In genomic region chr3:14455571-14456317, GRCh38 we compare ENCODE assay signal across 20 cellular contexts. TPM values are rescaled to one million over a fixed set of nuclear protein-coding genes. Genes with fewer than 3 reads are reported as not detected.
A peak's percentile ranks its signal among the peaks of the same experiment; 100 is the strongest.
DNase-seq lines count a peak whose midpoint lies in the region; ATAC-seq and TF ChIP-seq lines count a peak whose summit lies in the region.
"Had no signal": no experiment of that assay in that cellular context is flagged by ENCODE, and none has a peak within 500 bp of the region (broad histone marks: within the 10 kb centered on the region; RNA-seq: fewer than 3 reads in every experiment).

No MANE protein-coding gene starts in this region.

- POLR2A ChIA-PET in Caco-2 (lab: Charles Lee) = no interaction called here

- H3K9me3 Mint-ChIP-seq in Calu3 (ENCODE audit: low read depth, unreplicated experiment) = no peaks in the 10 kb centered on the region
- H3K9me3 Mint-ChIP-seq in central memory CD8-positive, alpha-beta T cell = no peaks in the 10 kb centered on the region
- H3K9me3 Mint-ChIP-seq in Caco-2 (ENCODE audit: unreplicated experiment) = no peaks in the 10 kb centered on the region

- TF ChIP-seq CTCF in Calu3 (IDR thresholded peaks at IDR 0.05; ENCODE audit: unreplicated experiment) (no peak), prostate gland (IDR thresholded peaks at IDR 0.05) (no peak), Caco-2 (IDR thresholded peaks at IDR 0.05; ENCODE audit: insufficient read depth in 1 of 2, low read depth in 1 of 2, low read length in 1 of 2, severe bottlenecking in 1 of 2, unreplicated experiment in 1 of 2) (no peak)

- no peak overlapping the region for H3K4ac ChIP-seq in mesenchymal stem cell (ENCODE audit: low read depth in 1 of 2, low read length in 2 of 2)

- H3K36me3 Mint-ChIP-seq in Calu3 (ENCODE audit: insufficient read depth, unreplicated experiment) (peaks cover 68% of the 10 kb centered on the region), Caco-2 (ENCODE audit: insufficient read depth, unreplicated experiment) (peaks cover 67% of the 10 kb centered on the region)
- H3K36me3 Mint-ChIP-seq in central memory CD8-positive, alpha-beta T cell (ENCODE audit: insufficient read depth) = peaks cover 21% of the 10 kb centered on the region

- H2BK5ac ChIP-seq in mesenchymal stem cell (ENCODE audit: low read depth, low read length, poor library complexity, severe bottlenecking) = no peak overlapping the region

- no peak overlapping the region for H3K18ac ChIP-seq in mesenchymal stem cell (ENCODE audit: low read depth in 1 of 2, low read length in 2 of 2)

- no peak overlapping the region for H3K23ac ChIP-seq in mesenchymal stem cell (ENCODE audit: low read length in 2 of 2)

- no peak overlapping the region for H3K4me3 ChIP-seq in prostate gland
- no peak overlapping the region for H3K4me3 ChIP-seq in mesenchymal stem cell (ENCODE audit: insufficient read depth in 1 of 2, low read depth in 1 of 2, low read length in 2 of 2)
- H3K4me3 ChIP-seq in Caco-2 (ENCODE audit: low read depth, low read length) = no peak overlapping the region
- H3K4me3 ChIP-seq: dorsolateral prefrontal cortex, GM12878, left lung, mucosa of descending colon had no signal

- H3K36me3 ChIP-seq in prostate gland = no peaks in the 10 kb centered on the region
- H3K36me3 ChIP-seq in mesenchymal stem cell (ENCODE audit: control insufficient read depth in 1 of 2, insufficient read depth in 2 of 2, low read depth in 1 of 2, low read length in 2 of 2) = peaks cover 33 to 65% of the 10 kb centered on the region in 2 experiments
- peaks cover 8% of the 10 kb centered on the region for H3K36me3 ChIP-seq in Caco-2 (ENCODE audit: control insufficient read depth, insufficient read depth, low read length)

- H3K27ac ChIP-seq in prostate gland = no peak overlapping the region
- no peak overlapping the region for H3K27ac ChIP-seq in mesenchymal stem cell (ENCODE audit: low read length, poor library complexity, severe bottlenecking)
- H3K27ac ChIP-seq: HL-60, left lung had no signal

- H3K9me3 ChIP-seq in prostate gland (no peaks in the 10 kb centered on the region), mesenchymal stem cell (ENCODE audit: control insufficient read depth, low read length) (no peaks in the 10 kb centered on the region), Caco-2 (no peaks in the 10 kb centered on the region)
- H3K9me3 ChIP-seq: left lung, mucosa of descending colon had no signal

- no peak overlapping the region for H4K91ac ChIP-seq in mesenchymal stem cell (ENCODE audit: low read length)

- H2AK5ac ChIP-seq in mesenchymal stem cell (ENCODE audit: low read length, severe bottlenecking) = no peak overlapping the region

- no peak overlapping the region for H2AFZ ChIP-seq in mesenchymal stem cell (ENCODE audit: low read depth, low read length)

- H2BK120ac ChIP-seq in mesenchymal stem cell (ENCODE audit: low read depth, low read length) = no peak overlapping the region

- intact Hi-C loops in Calu3 (cut with micrococcal nuclease; ENCODE audit: unreplicated experiment) = no loop called here
- intact Hi-C loops in prostate gland (cut with DNase I) = loop anchor here (10.0 kb wide), 1 partner anchor 331 kb away; the partner anchor contains the start of genes CHCHD4 and TMEM43
- intact Hi-C loops in Caco-2 (cut with micrococcal nuclease; ENCODE audit: unreplicated experiment) = no loop called here

- TF ChIP-seq POLR2A in prostate gland (IDR thresholded peaks at IDR 0.05) = no peak

- H3K27me3 Mint-ChIP-seq in Calu3 (ENCODE audit: unreplicated experiment) (no peaks in the 10 kb centered on the region), Caco-2 (ENCODE audit: insufficient read depth, unreplicated experiment) (no peaks in the 10 kb centered on the region)
- no peaks in the 10 kb centered on the region for H3K27me3 Mint-ChIP-seq in central memory CD8-positive, alpha-beta T cell

- H3K79me1 ChIP-seq in mesenchymal stem cell (replicated peaks; ENCODE audit: low read length, poor library complexity, severe bottlenecking) = peaks cover 12% of the 10 kb centered on the region

- H2BK12ac ChIP-seq in mesenchymal stem cell (ENCODE audit: low read length in 2 of 2) = no peak overlapping the region

- no peak overlapping the region for H3K14ac ChIP-seq in mesenchymal stem cell (ENCODE audit: low read length in 2 of 2)

- WGBS in prostate gland = 51% methylated on average over 6 of the region's 6 CpGs
- WGBS in mesenchymal stem cell = 96% methylated on average over 6 of the region's 6 CpGs

- BruUV-seq in Calu3 (replicated peaks; lab: Mats Ljungman, UMichigan) = no TSS peak
- BruUV-seq in Caco-2 (replicated peaks; lab: Mats Ljungman, UMichigan) = no TSS peak

- H3K9ac ChIP-seq in mesenchymal stem cell (ENCODE audit: low read length) = no peak overlapping the region

- no peak overlapping the region for H3K4me2 ChIP-seq in mesenchymal stem cell (ENCODE audit: low read length, poor library complexity, severe bottlenecking)

- no peak overlapping the region for H4K8ac ChIP-seq in mesenchymal stem cell (ENCODE audit: low read length)

- H3K27ac Mint-ChIP-seq in Calu3 (ENCODE audit: unreplicated experiment) = peak overlapping the region; percentile 60
- H3K27ac Mint-ChIP-seq in central memory CD8-positive, alpha-beta T cell (ENCODE audit: low read depth) = peak overlapping the region; percentile 66
- H3K27ac Mint-ChIP-seq in Caco-2 (ENCODE audit: unreplicated experiment) = no peak overlapping the region

- peak; percentile 56 for DNase-seq in Calu3
- peak; percentile 71 for DNase-seq in NCI-H2196 (lab: John Stamatoyannopoulos, UW; ENCODE audit: unreplicated experiment)
- DNase-seq in central memory CD8-positive, alpha-beta T cell (ENCODE audit: low spot score in 2 of 2) = no peak
- DNase-seq in prostate gland (ENCODE audit: low spot score) = peak; percentile 38
- no peak for DNase-seq in mesenchymal stem cell
- DNase-seq in A172 (ENCODE audit: low spot score) = no peak
- DNase-seq in Caco-2 = no peak
- DNase-seq in NCI-H748 treated with DMSO at 0.1 percent for 48 hours (lab: John Stamatoyannopoulos, UW) = no peak
- DNase-seq: activated CD4-positive, alpha-beta T cell treated with anti-CD3 and anti-CD28 coated beads for 48 hours; AML-193; dorsolateral prefrontal cortex; GDM1; HCEC 1CT; NCI-H1048; NCI-H774; stimulated activated CD4-positive, alpha-beta T cell treated with anti-CD3 and anti-CD28 coated beads, Interleukin-1b, Interleukin-23, amount 100 ng/mL, for 48 hours had no signal

- H3K4me1 Mint-ChIP-seq in Calu3 (ENCODE audit: low read depth, unreplicated experiment) (peaks cover 81% of the 10 kb centered on the region), Caco-2 (ENCODE audit: low read depth, unreplicated experiment) (no peaks in the 10 kb centered on the region)
- H3K4me1 Mint-ChIP-seq in central memory CD8-positive, alpha-beta T cell = peaks cover 18% of the 10 kb centered on the region

- no peak overlapping the region for H2BK15ac ChIP-seq in mesenchymal stem cell (ENCODE audit: low read depth, poor library complexity, severe bottlenecking)

- peaks cover 8% of the 10 kb centered on the region for H3K4me1 ChIP-seq in prostate gland (replicated peaks)
- peaks cover 68% of the 10 kb centered on the region for H3K4me1 ChIP-seq in mesenchymal stem cell (ENCODE audit: control insufficient read depth, insufficient read depth, low read depth, low read length)
- H3K4me1 ChIP-seq in Caco-2 = no peaks in the 10 kb centered on the region

- no peaks in the 10 kb centered on the region for H3K27me3 ChIP-seq in prostate gland (replicated peaks; ENCODE audit: insufficient read depth)
- no peaks in the 10 kb centered on the region for H3K27me3 ChIP-seq in mesenchymal stem cell (ENCODE audit: control insufficient read depth in 1 of 2, insufficient read depth in 1 of 2, low read length in 2 of 2)
- H3K27me3 ChIP-seq in Caco-2 (replicated peaks; ENCODE audit: control insufficient read depth, insufficient read depth, low read length) = no peaks in the 10 kb centered on the region
- H3K27me3 ChIP-seq: dorsolateral prefrontal cortex, left lung had no signal

- ATAC-seq in central memory CD8-positive, alpha-beta T cell (replicated peaks; ENCODE audit: extremely low read depth, poor library complexity, severe bottlenecking) = no peak
- ATAC-seq: GM12878, left lung, mucosa of descending colon had no signal

- H3K4me3 Mint-ChIP-seq in Calu3 (ENCODE audit: low read depth, unreplicated experiment) = no peak overlapping the region
- no peak overlapping the region for H3K4me3 Mint-ChIP-seq in central memory CD8-positive, alpha-beta T cell
- no peak overlapping the region for H3K4me3 Mint-ChIP-seq in Caco-2 (ENCODE audit: unreplicated experiment)

- CTCF ChIA-PET in Calu3 (lab: Charles Lee) (interaction anchor here (0.9 kb wide), 1 partner anchor 252 kb away, joined by 3 read pairs; no protein-coding TSS in a partner anchor), Caco-2 (lab: Charles Lee) (no interaction called here)

RNA-seq across cellular contexts. Expression of gene SLC6A6, which starts 53.3 kb away (rescaled TPM):
- total RNA-seq in Calu3 (2022) (46.3 and 48.3 TPM in 2 replicates), prostate gland (10 to 100 TPM in 1 of 2 donors, 1 to 10 TPM in 1; 6.9 to 24.5 TPM), Caco-2 (2022) (49.6 and 55.3 TPM in 2 replicates)
- polyA plus RNA-seq in mesenchymal stem cell (2013, experiment 1 of 2) = 34.8 TPM
- polyA plus RNA-seq in mesenchymal stem cell (2013, experiment 2 of 2) = 33.8 TPM
- total RNA-seq in A172 (2014; rRNA removed; shearing (Covaris generic)) = 26.0 and 34.2 TPM in 2 replicates

Comparison
In these comparisons a context has a peak if more than half of its experiments do, and no peak if none do; other contexts are left out.
1. DNase-seq: peak in Calu3 (single experiment), NCI-H2196 (single experiment) and prostate gland (single experiment); none in central memory CD8-positive, alpha-beta T cell (0 of 2), mesenchymal stem cell (single experiment), A172 (single experiment), Caco-2 (0 of 2) and NCI-H748 treated with DMSO at 0.1 percent for 48 hours (single experiment).